8 cellular contexts compared by ENCODE assay signal in genomic region chr20:56554869-56555268, GRCh38. TPM values are rescaled to one million over a fixed set of nuclear protein-coding genes. Genes with fewer than 3 reads are reported as not detected.
DNase-seq lines count a peak whose midpoint lies in the region; ATAC-seq and TF ChIP-seq lines count a peak whose summit lies in the region.

No MANE protein-coding gene starts in this region.

- TF ChIP-seq CTCF in H9 (conservative IDR thresholded peaks at IDR 0.05) (no peak), coronary artery (IDR thresholded peaks at IDR 0.05) (no peak)

- WGBS in H9 (ENCODE audit: extremely low coverage, insufficient read length, low lambda C conversion rate) = no CpG with 5 or more reads among the region's 4 CpGs
- WGBS in mesendoderm (ENCODE audit: extremely low coverage, insufficient coverage, low lambda C conversion rate) = no CpG with 5 or more reads among the region's 4 CpGs

- H3K56ac ChIP-seq in H9 (ENCODE audit: insufficient read length, low read depth, low read length) = no peak overlapping the region
- H3K56ac ChIP-seq in mesendoderm (ENCODE audit: low read length) = no peak overlapping the region

- H3K23me2 ChIP-seq in H9 (ENCODE audit: insufficient read length, low read depth, low read length, poor library complexity, severe bottlenecking) = no peaks in the 10 kb centered on the region

- H4K8ac ChIP-seq in H9 (replicated peaks; ENCODE audit: insufficient read length, low read depth, low read length) (no peak overlapping the region), mesendoderm (ENCODE audit: low read depth, low read length) (no peak overlapping the region)

- H2AFZ ChIP-seq in H9 (ENCODE audit: low read length) = no peak overlapping the region

- H4K20me1 ChIP-seq in H9 (ENCODE audit: control insufficient read depth, insufficient read depth, insufficient read length) = no peaks in the 10 kb centered on the region

- no peak overlapping the region for H4K91ac ChIP-seq in H9 (ENCODE audit: insufficient read length, low read depth, low read length)

- no peak overlapping the region for H2BK20ac ChIP-seq in H9 (ENCODE audit: low read depth, low read length, poor library complexity, severe bottlenecking)

- no peak for DNase-seq in Right ventricle myocardium superior
- DNase-seq in cardiac septum (ENCODE audit: low spot score) = no peak
- DNase-seq in H9 = peak; percentile 40
- DNase-seq in RKO (ENCODE audit: low spot score) = peak; percentile 98
- DNase-seq in dermis microvascular lymphatic vessel endothelial cell (ENCODE audit: low read depth in 2 of 2) = peak; percentile 67 to 91
- DNase-seq in mesendoderm = peak; percentile 64
- DNase-seq in coronary artery (ENCODE audit: low spot score) = no peak

- H3K27me3 Mint-ChIP-seq in H9 (ENCODE audit: low read depth) = no peaks in the 10 kb centered on the region

- peaks cover 7% of the 10 kb centered on the region in 2 experiments for H3K4me1 Mint-ChIP-seq in H9

- H3K4me1 ChIP-seq in H9 (ENCODE audit: insufficient read depth, low read length) = no peaks in the 10 kb centered on the region
- H3K4me1 ChIP-seq in mesendoderm (ENCODE audit: control insufficient read depth, low read depth, low read length) = no peaks in the 10 kb centered on the region

- no peak overlapping the region for H3K4me3 Mint-ChIP-seq in H9

- no peak overlapping the region for H3T11ph ChIP-seq in H9 (ENCODE audit: low read length)

- H2BK120ac ChIP-seq in H9 (ENCODE audit: low read depth, low read length, poor library complexity, severe bottlenecking) (no peak overlapping the region), mesendoderm (ENCODE audit: low read depth, low read length) (no peak overlapping the region)

- intact Hi-C loops in Right ventricle myocardium superior (cut with DNase I) (no loop called here), cardiac septum (cut with DNase I) (loop anchor here (10.0 kb wide), 2 partner anchors 150 to 420 kb away; no protein-coding TSS in a partner anchor)

- no peaks in the 10 kb centered on the region for H3K9me3 ChIP-seq in H9 (ENCODE audit: control insufficient read depth, low read depth, low read length)

- H3K9ac ChIP-seq in H9 (ENCODE audit: extremely low read depth, insufficient read length, low read length) = no peak overlapping the region
- no peak overlapping the region for H3K9ac ChIP-seq in mesendoderm (ENCODE audit: low read length)

- H3K27ac ChIP-seq in H9 (ENCODE audit: insufficient read length, low read depth, low read length) (no peak overlapping the region), mesendoderm (ENCODE audit: low read depth, low read length) (no peak overlapping the region), coronary artery (no peak overlapping the region)

- peak; percentile 90 for ATAC-seq in Right ventricle myocardium superior (ENCODE audit: poor library complexity)

- no peaks in the 10 kb centered on the region for H3K79me2 ChIP-seq in H9 (ENCODE audit: insufficient read depth, low read length)
- H3K79me2 ChIP-seq in mesendoderm (ENCODE audit: control insufficient read depth, insufficient read depth, low read length) = no peaks in the 10 kb centered on the region

- TF ChIP-seq RAD21 in Ishikawa (IDR thresholded peaks at IDR 0.05; ENCODE audit: low read depth) = no peak

- H3K4me3 ChIP-seq in mesendoderm (ENCODE audit: low read length) = no peak overlapping the region
- no peak overlapping the region for H3K4me3 ChIP-seq in coronary artery

- H3K27me3 ChIP-seq in H9 (ENCODE audit: insufficient read depth, low read length) (no peaks in the 10 kb centered on the region), mesendoderm (ENCODE audit: insufficient read depth, low read length, poor library complexity) (no peaks in the 10 kb centered on the region)

- no peak overlapping the region for H3K4ac ChIP-seq in H9 (ENCODE audit: low read depth, low read length)
- H3K4ac ChIP-seq in mesendoderm (ENCODE audit: low read depth, low read length) = no peak overlapping the region

- no peaks in the 10 kb centered on the region for H3K36me3 Mint-ChIP-seq in H9 (ENCODE audit: insufficient read depth in 1 of 3, low read depth in 3 of 3)

- H2AK5ac ChIP-seq in H9 (ENCODE audit: insufficient read length, low read length) (no peak overlapping the region), mesendoderm (ENCODE audit: low read length) (no peak overlapping the region)

- H3K23ac ChIP-seq in H9 (ENCODE audit: insufficient read length, low read depth, low read length) (no peak overlapping the region), mesendoderm (ENCODE audit: low read length) (no peak overlapping the region)

- H3K18ac ChIP-seq in H9 (ENCODE audit: insufficient read length, low read depth, low read length) (no peak overlapping the region), mesendoderm (ENCODE audit: low read length) (no peak overlapping the region)

- no peaks in the 10 kb centered on the region for H3K79me1 ChIP-seq in H9 (ENCODE audit: insufficient read depth, low read depth, low read length, poor library complexity, severe bottlenecking)
- no peaks in the 10 kb centered on the region for H3K79me1 ChIP-seq in mesendoderm (ENCODE audit: low read length)

- no peaks in the 10 kb centered on the region for H3K36me3 ChIP-seq in mesendoderm (ENCODE audit: control insufficient read depth, insufficient read depth, low read length)

- H3K14ac ChIP-seq in H9 (ENCODE audit: insufficient read depth, low read length) = no peak overlapping the region

- no peak overlapping the region for H2BK5ac ChIP-seq in H9 (ENCODE audit: insufficient read length, low read length)
- H2BK5ac ChIP-seq in mesendoderm (ENCODE audit: low read length) = no peak overlapping the region

- H4K5ac ChIP-seq in H9 (ENCODE audit: insufficient read length, low read depth, low read length) (no peak overlapping the region), mesendoderm (ENCODE audit: low read length) (no peak overlapping the region)

- peak overlapping the region in 1 of 3 experiments; percentile 24; a peak in 1 of 7 replicates for H3K27ac Mint-ChIP-seq in H9

- H3K4me2 ChIP-seq in H9 (ENCODE audit: insufficient read depth, insufficient read length, low read length) (no peak overlapping the region), mesendoderm (ENCODE audit: low read length) (no peak overlapping the region)

- no peaks in the 10 kb centered on the region; a peak in 1 of 5 replicates for H3K9me3 Mint-ChIP-seq in H9

- H2BK12ac ChIP-seq in H9 (ENCODE audit: insufficient read length, low read depth, low read length) = no peak overlapping the region

- no peak for TF ChIP-seq EP300 in Ishikawa (IDR thresholded peaks at IDR 0.05; ENCODE audit: borderline replicate concordance)

- H2BK15ac ChIP-seq in H9 (ENCODE audit: low read depth, low read length) = no peak overlapping the region
- H2BK15ac ChIP-seq in mesendoderm (replicated peaks; ENCODE audit: low read depth) = no peak overlapping the region

TF ChIP-seq in Ishikawa, 13 proteins besides CTCF, POLR2A, EP300 and RAD21:
- TF ChIP-seq TEAD4 (IDR thresholded peaks at IDR 0.05) = peak; percentile 45
- peak; percentile 52 for TF ChIP-seq NFIC (IDR thresholded peaks at IDR 0.05)
- 0 out of 2 replicates have a peak, but pooled peaks have one; percentile 25 for TF ChIP-seq TCF12 (IDR thresholded peaks at IDR 0.05; ENCODE audit: low read depth)
- no peak for TF ChIP-seq USF1 (IDR thresholded peaks at IDR 0.05)

RNA-seq across cellular contexts. Expression of gene FAM209B, which starts 21.8 kb away (rescaled TPM):
- total RNA-seq in Right ventricle myocardium superior (0.35 TPM), cardiac septum (not detected), H9 (2021) (0.33 and 0.92 TPM in 2 replicates), dermis microvascular lymphatic vessel endothelial cell (0.13 TPM in 1 of 2 replicates, not detected in the other)
- polyA plus RNA-seq in mesendoderm (2013, experiment 1 of 2) = 0.88 TPM
- polyA plus RNA-seq in mesendoderm (2013, experiment 2 of 2) = 1.1 TPM

RNA-seq across cellular contexts. Expression of gene FAM209A, which starts 30.3 kb away (rescaled TPM):
- total RNA-seq in Right ventricle myocardium superior (not detected), cardiac septum (not detected), H9 (2021) (0.24 TPM in 1 of 2 replicates, not detected in the other), dermis microvascular lymphatic vessel endothelial cell (0.13 TPM in 2 replicates)
- 0.13 TPM for polyA plus RNA-seq in mesendoderm (2013, experiment 1 of 2)
- polyA plus RNA-seq in mesendoderm (2013, experiment 2 of 2) = 0.07 TPM

Comparison
In these comparisons a context has a peak if more than half of its experiments do, and no peak if none do; other contexts are left out.
1. DNase-seq: peak in H9 (single experiment), RKO (single experiment), dermis microvascular lymphatic vessel endothelial cell (2 of 2) and mesendoderm (single experiment); none in Right ventricle myocardium superior (single experiment), cardiac septum (single experiment) and coronary artery (single experiment).